ENCODE assay signal across 15 cellular contexts in genomic region chr6:137830562-137830961, GRCh38. TPM values are rescaled to one million over a fixed set of nuclear protein-coding genes. Genes with fewer than 3 reads are reported as not detected.
DNase-seq lines count a peak whose midpoint lies in the region; ATAC-seq and TF ChIP-seq lines count a peak whose summit lies in the region.
"Had no signal": no experiment of that assay in that cellular context is flagged by ENCODE, and none has a peak within 500 bp of the region (broad histone marks: within the 10 kb centered on the region; RNA-seq: fewer than 3 reads in every experiment).

No MANE protein-coding gene starts in this region.

- H3K36me3 ChIP-seq in OCI-LY3 (replicated peaks; ENCODE audit: low read depth, low read length) (peaks cover 5% of the 10 kb centered on the region), trophoblast cell (ENCODE audit: control insufficient read depth in 1 of 2, insufficient read depth in 2 of 2, low read length in 2 of 2) (no peaks in the 10 kb centered on the region), mesenchymal stem cell (ENCODE audit: control insufficient read depth in 1 of 2, insufficient read depth in 2 of 2, low read depth in 1 of 2, low read length in 2 of 2) (no peaks in the 10 kb centered on the region), neuronal stem cell (replicated peaks in 1 of 2; ENCODE audit: control insufficient read depth in 2 of 2, insufficient read depth in 2 of 2, low read length in 2 of 2) (no peaks in the 10 kb centered on the region)
- H3K36me3 ChIP-seq: vagina had no signal

- H3K14ac ChIP-seq in trophoblast cell (ENCODE audit: low read length) (no peak overlapping the region), mesenchymal stem cell (ENCODE audit: low read length in 2 of 2) (no peak overlapping the region), neuronal stem cell (ENCODE audit: low read length) (no peak overlapping the region)

- peaks cover 61% of the 10 kb centered on the region for H3K4me1 ChIP-seq in OCI-LY3 (ENCODE audit: low read length)
- peaks cover 0 to 5% of the 10 kb centered on the region in 2 experiments for H3K4me1 ChIP-seq in trophoblast cell (ENCODE audit: control insufficient read depth in 1 of 2, insufficient read depth in 2 of 2, low read length in 2 of 2)
- H3K4me1 ChIP-seq in mesenchymal stem cell (ENCODE audit: control insufficient read depth, insufficient read depth, low read depth, low read length): no peaks in the 10 kb centered on the region
- no peaks in the 10 kb centered on the region for H3K4me1 ChIP-seq in neuronal stem cell (ENCODE audit: control insufficient read depth in 2 of 2, insufficient read depth in 1 of 2, low read depth in 1 of 2, low read length in 2 of 2)

- H4K20me1 ChIP-seq in OCI-LY3 (ENCODE audit: insufficient read depth, low read length): no peaks in the 10 kb centered on the region

- H3K27ac ChIP-seq in OCI-LY3 (ENCODE audit: low read length) (peak overlapping the region; percentile 99), trophoblast cell (ENCODE audit: low read depth, low read length) (no peak overlapping the region), mesenchymal stem cell (ENCODE audit: low read length, poor library complexity, severe bottlenecking) (no peak overlapping the region), neuronal stem cell (replicated peaks; ENCODE audit: low read length) (no peak overlapping the region)
- H3K27ac ChIP-seq: vagina had no signal

- H3K27me3 ChIP-seq in OCI-LY3 (ENCODE audit: low read depth, low read length): no peaks in the 10 kb centered on the region
- H3K27me3 ChIP-seq in trophoblast cell (ENCODE audit: insufficient read depth, low read length): no peaks in the 10 kb centered on the region
- H3K27me3 ChIP-seq in mesenchymal stem cell (ENCODE audit: control insufficient read depth in 1 of 2, insufficient read depth in 1 of 2, low read length in 2 of 2): no peaks in the 10 kb centered on the region
- H3K27me3 ChIP-seq in neuronal stem cell (ENCODE audit: control insufficient read depth in 3 of 3, insufficient read depth in 3 of 3, low read depth in 1 of 3, low read length in 3 of 3): no peaks in the 10 kb centered on the region
- H3K27me3 ChIP-seq: vagina had no signal

- peaks cover 49% of the 10 kb centered on the region for H3K4me1 Mint-ChIP-seq in activated CD4-positive, alpha-beta T cell treated with anti-CD3 and anti-CD28 coated beads, Interleukin-2, amount 10 ng/mL, durations not matched to agents 24 days and 14 days
- peaks cover 71% of the 10 kb centered on the region for H3K4me1 Mint-ChIP-seq in activated naive CD8-positive, alpha-beta T cell treated with anti-CD3 and anti-CD28 coated beads, Interleukin-2, amount 50 U/mL, for 24 hours
- H3K4me1 Mint-ChIP-seq: brain, nephron progenitor cell had no signal

- H2BK12ac ChIP-seq in trophoblast cell (ENCODE audit: low read length): peak overlapping the region; percentile 71
- H2BK12ac ChIP-seq in mesenchymal stem cell (ENCODE audit: low read length in 2 of 2): no peak overlapping the region
- H2BK12ac ChIP-seq in neuronal stem cell (ENCODE audit: low read length): no peak overlapping the region

- H3K27ac Mint-ChIP-seq in activated CD4-positive, alpha-beta T cell treated with anti-CD3 and anti-CD28 coated beads, Interleukin-2, amount 10 ng/mL, durations not matched to agents 24 days and 14 days: peak overlapping the region; percentile 90
- H3K27ac Mint-ChIP-seq in activated naive CD8-positive, alpha-beta T cell treated with anti-CD3 and anti-CD28 coated beads, Interleukin-2, amount 50 U/mL, for 24 hours: peak overlapping the region; percentile 97
- H3K27ac Mint-ChIP-seq: brain, nephron progenitor cell had no signal

- no peaks in the 10 kb centered on the region for H3K79me2 ChIP-seq in OCI-LY3 (ENCODE audit: low read length)
- H3K79me2 ChIP-seq in trophoblast cell (ENCODE audit: control insufficient read depth, insufficient read depth, low read length, poor library complexity): peaks cover 2% of the 10 kb centered on the region

- H3K9me3 Mint-ChIP-seq in activated CD4-positive, alpha-beta T cell treated with anti-CD3 and anti-CD28 coated beads, Interleukin-2, amount 10 ng/mL, durations not matched to agents 24 days and 14 days: peaks cover 8% of the 10 kb centered on the region
- peaks cover 9% of the 10 kb centered on the region for H3K9me3 Mint-ChIP-seq in activated naive CD8-positive, alpha-beta T cell treated with anti-CD3 and anti-CD28 coated beads, Interleukin-2, amount 50 U/mL, for 24 hours

- H2BK5ac ChIP-seq in trophoblast cell (ENCODE audit: low read depth, low read length, poor library complexity) (no peak overlapping the region), mesenchymal stem cell (ENCODE audit: low read depth, low read length, poor library complexity, severe bottlenecking) (no peak overlapping the region), neuronal stem cell (ENCODE audit: low read length) (no peak overlapping the region)

- H3K18ac ChIP-seq in trophoblast cell (ENCODE audit: low read length) (no peak overlapping the region), mesenchymal stem cell (ENCODE audit: low read depth in 1 of 2, low read length in 2 of 2) (no peak overlapping the region), neuronal stem cell (ENCODE audit: low read length) (no peak overlapping the region)

- H2BK120ac ChIP-seq in trophoblast cell (ENCODE audit: insufficient read depth, low read length, poor library complexity) (peak overlapping the region; percentile 66), mesenchymal stem cell (ENCODE audit: low read depth, low read length) (no peak overlapping the region), neuronal stem cell (ENCODE audit: low read depth, low read length) (no peak overlapping the region)

- H2AFZ ChIP-seq in OCI-LY3 (ENCODE audit: low read depth, low read length) (no peak overlapping the region), trophoblast cell (ENCODE audit: insufficient read depth, low read length, poor library complexity) (no peak overlapping the region), mesenchymal stem cell (ENCODE audit: low read depth, low read length) (no peak overlapping the region), neuronal stem cell (ENCODE audit: low read length) (no peak overlapping the region)

- H4K91ac ChIP-seq in trophoblast cell (ENCODE audit: low read depth, low read length): peak overlapping the region; percentile 37
- no peak overlapping the region for H4K91ac ChIP-seq in mesenchymal stem cell (ENCODE audit: low read length)
- no peak overlapping the region for H4K91ac ChIP-seq in neuronal stem cell (ENCODE audit: low read depth, low read length, poor library complexity)

- H2BK15ac ChIP-seq in mesenchymal stem cell (ENCODE audit: low read depth, poor library complexity, severe bottlenecking) (no peak overlapping the region), neuronal stem cell (ENCODE audit: low read length) (no peak overlapping the region)

- peak; percentile 59 for ATAC-seq in activated naive CD8-positive, alpha-beta T cell treated with anti-CD3 and anti-CD28 coated beads, Interleukin-2, amount 50 U/mL, for 24 hours
- no peak for ATAC-seq in omental fat pad (ENCODE audit: low FRiP score)

- peaks cover 8% of the 10 kb centered on the region for H3K36me3 Mint-ChIP-seq in activated CD4-positive, alpha-beta T cell treated with anti-CD3 and anti-CD28 coated beads, Interleukin-2, amount 10 ng/mL, durations not matched to agents 24 days and 14 days (ENCODE audit: low read depth)
- peaks cover 5% of the 10 kb centered on the region for H3K36me3 Mint-ChIP-seq in activated naive CD8-positive, alpha-beta T cell treated with anti-CD3 and anti-CD28 coated beads, Interleukin-2, amount 50 U/mL, for 24 hours (ENCODE audit: low read depth)
- H3K36me3 Mint-ChIP-seq: brain had no signal

- H3K4me3 ChIP-seq in OCI-LY3 (ENCODE audit: low read length) (no peak overlapping the region), trophoblast cell (ENCODE audit: low read depth, low read length) (no peak overlapping the region), mesenchymal stem cell (ENCODE audit: insufficient read depth in 1 of 2, low read depth in 1 of 2, low read length in 2 of 2) (no peak overlapping the region), neuronal stem cell (ENCODE audit: low read length in 2 of 2) (no peak overlapping the region)
- H3K4me3 ChIP-seq: vagina had no signal

- no peak overlapping the region for H4K12ac ChIP-seq in trophoblast cell (ENCODE audit: low read depth, low read length)

- H3K9ac ChIP-seq in OCI-LY3 (ENCODE audit: low read length) (peak overlapping the region; percentile 67), trophoblast cell (ENCODE audit: low read length) (no peak overlapping the region), mesenchymal stem cell (ENCODE audit: low read length) (no peak overlapping the region), neuronal stem cell (ENCODE audit: low read depth, low read length, poor library complexity) (no peak overlapping the region)

- peaks cover 7% of the 10 kb centered on the region for H3K79me1 ChIP-seq in trophoblast cell (ENCODE audit: low read length)
- no peaks in the 10 kb centered on the region for H3K79me1 ChIP-seq in mesenchymal stem cell (replicated peaks; ENCODE audit: low read length, poor library complexity, severe bottlenecking)
- H3K79me1 ChIP-seq in neuronal stem cell (ENCODE audit: low read depth, low read length): no peaks in the 10 kb centered on the region

- H3K4me3 Mint-ChIP-seq in activated CD4-positive, alpha-beta T cell treated with anti-CD3 and anti-CD28 coated beads, Interleukin-2, amount 10 ng/mL, durations not matched to agents 24 days and 14 days: peak overlapping the region; percentile 67
- H3K4me3 Mint-ChIP-seq in activated naive CD8-positive, alpha-beta T cell treated with anti-CD3 and anti-CD28 coated beads, Interleukin-2, amount 50 U/mL, for 24 hours: peak overlapping the region; percentile 64
- H3K4me3 Mint-ChIP-seq: brain, nephron progenitor cell had no signal

- no peak overlapping the region for H3K23ac ChIP-seq in trophoblast cell (ENCODE audit: low read length)
- H3K23ac ChIP-seq in mesenchymal stem cell (ENCODE audit: low read length in 2 of 2): no peak overlapping the region
- H3K23ac ChIP-seq in neuronal stem cell (ENCODE audit: low read depth, low read length, poor library complexity): no peak overlapping the region

- H3K27me3 Mint-ChIP-seq in activated CD4-positive, alpha-beta T cell treated with anti-CD3 and anti-CD28 coated beads, Interleukin-2, amount 10 ng/mL, durations not matched to agents 24 days and 14 days: no peaks in the 10 kb centered on the region
- H3K27me3 Mint-ChIP-seq in activated naive CD8-positive, alpha-beta T cell treated with anti-CD3 and anti-CD28 coated beads, Interleukin-2, amount 50 U/mL, for 24 hours: no peaks in the 10 kb centered on the region

- peaks cover 13% of the 10 kb centered on the region; the same call in 1 of the 2 replicates for H3K9me3 ChIP-seq in OCI-LY3 (ENCODE audit: insufficient read depth, low read length)
- no peaks in the 10 kb centered on the region for H3K9me3 ChIP-seq in trophoblast cell (ENCODE audit: insufficient read depth, low read depth, low read length)
- no peaks in the 10 kb centered on the region for H3K9me3 ChIP-seq in mesenchymal stem cell (ENCODE audit: control insufficient read depth, low read length)
- no peaks in the 10 kb centered on the region for H3K9me3 ChIP-seq in neuronal stem cell (replicated peaks in 1 of 2; ENCODE audit: control insufficient read depth in 2 of 2, insufficient read depth in 1 of 2, low read depth in 1 of 2, low read length in 2 of 2)
- H3K9me3 ChIP-seq: vagina had no signal

- H3K4me2 ChIP-seq in OCI-LY3 (ENCODE audit: low read length): peak overlapping the region; percentile 59
- H3K4me2 ChIP-seq in trophoblast cell (ENCODE audit: low read length): no peak overlapping the region
- no peak overlapping the region for H3K4me2 ChIP-seq in mesenchymal stem cell (ENCODE audit: low read length, poor library complexity, severe bottlenecking)
- no peak overlapping the region for H3K4me2 ChIP-seq in neuronal stem cell (ENCODE audit: insufficient read depth, low read length, poor library complexity, severe bottlenecking)

- peak; percentile 55 for DNase-seq in activated CD4-positive, alpha-beta T cell treated with anti-CD3 and anti-CD28 coated beads, Interleukin-2, amount 10 ng/mL, durations not matched to agents 24 days and 14 days
- DNase-seq in activated CD4-positive, alpha-beta T cell treated with anti-CD3 and anti-CD28 coated beads, Interleukin-2, amount 50 U/mL, for 1 hour: no peak
- peak; percentile 58 for DNase-seq in activated naive CD8-positive, alpha-beta T cell treated with anti-CD3 and anti-CD28 coated beads, Interleukin-2, amount 50 U/mL, for 24 hours
- no peak for DNase-seq in trophoblast cell
- no peak for DNase-seq in mesenchymal stem cell
- no peak for DNase-seq in neuronal stem cell (ENCODE audit: low spot score)
- DNase-seq in omental fat pad (ENCODE audit: low spot score): no peak
- DNase-seq: IMR-90; NCI-H1417; nephron progenitor cell; retina; stimulated activated CD4-positive, alpha-beta T cell treated with anti-CD3 and anti-CD28 coated beads, Interleukin-4, amount 100 ng/mL, for 1 hour had no signal

- H2AK5ac ChIP-seq in trophoblast cell (ENCODE audit: low read length): no peak overlapping the region
- no peak overlapping the region for H2AK5ac ChIP-seq in mesenchymal stem cell (ENCODE audit: low read length, severe bottlenecking)
- H2AK5ac ChIP-seq in neuronal stem cell (ENCODE audit: low read depth, low read length): no peak overlapping the region

- intact Hi-C loops in activated CD4-positive, alpha-beta T cell treated with anti-CD3 and anti-CD28 coated beads, Interleukin-2, amount 10 ng/mL, durations not matched to agents 24 days and 14 days (cut with micrococcal nuclease): loop anchor here (1.0 kb wide), 1 partner anchor 19 kb away; no protein-coding TSS in a partner anchor

- TF ChIP-seq CTCF in OCI-LY3 (IDR thresholded peaks at IDR 0.05; ENCODE audit: low read depth, low read length): no peak
- TF ChIP-seq CTCF in omental fat pad (IDR thresholded peaks at IDR 0.05): no peak

- no peak overlapping the region for H4K8ac ChIP-seq in trophoblast cell (ENCODE audit: low read depth, low read length)
- H4K8ac ChIP-seq in mesenchymal stem cell (ENCODE audit: low read length): no peak overlapping the region
- H4K8ac ChIP-seq in neuronal stem cell (ENCODE audit: low read depth, low read length): no peak overlapping the region

- no peak overlapping the region for H3K4ac ChIP-seq in trophoblast cell (ENCODE audit: low read depth, low read length)
- H3K4ac ChIP-seq in mesenchymal stem cell (ENCODE audit: low read depth in 1 of 2, low read length in 2 of 2): no peak overlapping the region
- H3K4ac ChIP-seq in neuronal stem cell (ENCODE audit: low read length): no peak overlapping the region

RNA-seq across cellular contexts. Expression of gene TNFAIP3, which starts 36.5 kb away (rescaled TPM):
- total RNA-seq in activated CD4-positive, alpha-beta T cell treated with anti-CD3 and anti-CD28 coated beads, Interleukin-2, amount 10 ng/mL, durations not matched to agents 24 days and 14 days: 249 and 254 TPM in 2 replicates
- polyA plus RNA-seq in trophoblast cell (2013): 59.7 and 64.7 TPM in 2 replicates
- polyA plus RNA-seq in mesenchymal stem cell (2013, experiment 1 of 2): 8.2 TPM
- polyA plus RNA-seq in mesenchymal stem cell (2013, experiment 2 of 2): 7.2 TPM
- 4.0 TPM for polyA plus RNA-seq in neuronal stem cell (2013, experiment 1 of 2)
- 4.6 TPM for polyA plus RNA-seq in neuronal stem cell (2013, experiment 2 of 2)
- total RNA-seq in omental fat pad: 100 to 1,000 TPM in 1 of 4 donors, 10 to 100 TPM in 3; 24.2 to 250 (median 44.5) TPM

Comparison
In these comparisons a context has a peak if more than half of its experiments do, and no peak if none do; other contexts are left out.
1. DNase-seq: peak in activated CD4-positive, alpha-beta T cell treated with anti-CD3 and anti-CD28 coated beads, Interleukin-2, amount 10 ng/mL, durations not matched to agents 24 days and 14 days (single experiment) and activated naive CD8-positive, alpha-beta T cell treated with anti-CD3 and anti-CD28 coated beads, Interleukin-2, amount 50 U/mL, for 24 hours (single experiment); none in activated CD4-positive, alpha-beta T cell treated with anti-CD3 and anti-CD28 coated beads, Interleukin-2, amount 50 U/mL, for 1 hour (single experiment), trophoblast cell (0 of 2), mesenchymal stem cell (single experiment), neuronal stem cell (single experiment) and omental fat pad (single experiment).